In the genomic region with DNA sequence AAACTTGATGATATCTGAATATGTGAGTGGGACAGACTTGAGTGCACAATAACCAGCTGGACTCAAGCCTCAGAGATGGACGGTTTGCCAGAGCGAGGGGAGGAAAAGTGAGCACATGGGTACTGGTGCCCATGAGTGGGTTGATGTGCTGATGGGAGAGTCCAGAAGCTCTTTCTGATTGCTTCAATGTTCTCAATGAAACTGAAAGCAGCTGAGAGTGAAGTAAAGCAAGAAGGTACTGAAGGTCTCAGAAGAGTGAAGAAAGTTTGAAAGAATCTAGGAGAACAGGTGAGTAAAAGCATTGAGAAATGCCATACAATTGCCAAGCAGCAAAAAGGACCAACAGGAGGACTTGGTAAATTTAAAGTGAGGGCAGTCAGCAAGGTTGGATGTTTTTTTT, we compare ENCODE assay signal across 32 cellular contexts. TPM values are rescaled to one million over a fixed set of nuclear protein-coding genes. Genes with fewer than 3 reads are reported as not detected.
"Had no signal": no experiment of that assay in that cellular context is flagged by ENCODE, and none has a peak within 500 bp of the region (broad histone marks: within the 10 kb centered on the region; RNA-seq: fewer than 3 reads in every experiment).

No MANE protein-coding gene starts in this region.

- ATAC-seq: activated CD4-positive, alpha-beta T cell treated with anti-CD3 and anti-CD28 coated beads for 36 hours; activated CD8-positive, alpha-beta T cell treated with anti-CD3 and anti-CD28 coated beads for 36 hours; activated T-cell treated with anti-CD3 and anti-CD28 coated beads, Interleukin-2, amount 50 U/mL, for 4 hours; activated T-helper 17 cell treated with anti-CD3 and anti-CD28 coated beads, Interleukin-2, amount 50 U/mL, for 72 hours; body of pancreas; effector memory CD8-positive, alpha-beta T cell; foreskin keratinocyte; gastrocnemius medialis; heart right ventricle had no signal

- H3K36me3 Mint-ChIP-seq: activated naive CD8-positive, alpha-beta T cell had no signal

- H3K4me3 Mint-ChIP-seq: activated CD4-positive, alpha-beta T cell treated with anti-CD3 and anti-CD28 coated beads for 36 hours; activated CD8-positive, alpha-beta T cell treated with anti-CD3 and anti-CD28 coated beads for 36 hours; activated naive CD8-positive, alpha-beta T cell; activated T-cell treated with anti-CD3 and anti-CD28 coated beads, Interleukin-2, amount 50 U/mL, for 4 hours; activated T-helper 17 cell treated with anti-CD3 and anti-CD28 coated beads, Interleukin-2, amount 50 U/mL, for 72 hours; effector memory CD8-positive, alpha-beta T cell; T-helper 2 cell treated with Interferon-gamma antibody and Interleukin-4, amounts not matched to agents 5 μg/mL and 100 μg/mL, for 36 hours had no signal

- H3K4me1 ChIP-seq: body of pancreas, esophagus muscularis mucosa, foreskin keratinocyte, gastrocnemius medialis, heart right ventricle had no signal

- H3K27ac ChIP-seq: body of pancreas, esophagus muscularis mucosa, foreskin keratinocyte, gastrocnemius medialis, heart right ventricle, hepatocyte, WERI-Rb-1 had no signal

- H3K27me3 Mint-ChIP-seq: effector memory CD8-positive, alpha-beta T cell had no signal

- H3K4me1 Mint-ChIP-seq: activated CD4-positive, alpha-beta T cell treated with anti-CD3 and anti-CD28 coated beads for 36 hours; activated T-helper 17 cell treated with anti-CD3 and anti-CD28 coated beads, Interleukin-2, amount 50 U/mL, for 72 hours had no signal

- H2AFZ ChIP-seq: hepatocyte had no signal

- H3K27me3 ChIP-seq: body of pancreas, esophagus muscularis mucosa, foreskin keratinocyte, gastrocnemius medialis, heart right ventricle, hepatocyte had no signal

- H3K9me3 Mint-ChIP-seq: T-helper 2 cell treated with Interferon-gamma antibody and Interleukin-4, amounts not matched to agents 5 μg/mL and 100 μg/mL, for 36 hours had no signal

- H3K4me2 ChIP-seq: hepatocyte had no signal

- H3K4me3 ChIP-seq: body of pancreas, esophagus muscularis mucosa, gastrocnemius medialis, heart right ventricle, hepatocyte had no signal

- FAIRE-seq: colon had no signal

- H3K27ac Mint-ChIP-seq: activated CD4-positive, alpha-beta T cell treated with anti-CD3 and anti-CD28 coated beads for 36 hours; activated CD8-positive, alpha-beta T cell treated with anti-CD3 and anti-CD28 coated beads for 36 hours; activated naive CD8-positive, alpha-beta T cell; activated T-helper 17 cell treated with anti-CD3 and anti-CD28 coated beads, Interleukin-2, amount 50 U/mL, for 72 hours; effector memory CD8-positive, alpha-beta T cell; T-helper 2 cell treated with Interferon-gamma antibody and Interleukin-4, amounts not matched to agents 5 μg/mL and 100 μg/mL, for 36 hours had no signal

- H3K79me2 ChIP-seq: hepatocyte had no signal

- H3K9me3 ChIP-seq: body of pancreas, esophagus muscularis mucosa, gastrocnemius medialis had no signal

- DNase-seq: activated CD4-positive, alpha-beta T cell treated with anti-CD3 and anti-CD28 coated beads for 36 hours; activated CD4-positive, alpha-beta T cell treated with anti-CD3 and anti-CD28 coated beads, Interleukin-2, amount 50 U/mL, for 1 hour; activated CD4-positive, alpha-beta T cell treated with anti-CD3 and anti-CD28 coated beads, Interleukin-2, amount 50 U/mL, for 48 hours; activated CD4-positive, CD25-positive, alpha-beta regulatory T cell; activated CD4-positive, CD25-positive, alpha-beta regulatory T cell treated with anti-CD3 and anti-CD28 coated beads, Interleukin-2, amount 50 U/mL, for 72 hours; activated CD8-positive, alpha-beta memory T cell treated with anti-CD3 and anti-CD28 coated beads for 24 hours; activated CD8-positive, alpha-beta T cell treated with anti-CD3 and anti-CD28 coated beads for 36 hours; activated effector memory CD4-positive, alpha-beta T cell treated with Interleukin-2 at 50 U/mL for 16 hours; activated gamma-delta T cell treated with Interleukin-2 at 50 U/mL for 16 hours; activated naive CD4-positive, alpha-beta T cell treated with anti-CD3 and anti-CD28 coated beads, Interleukin-2, amount 50 U/mL, for 16 hours; activated naive CD4-positive, alpha-beta T cell treated with Interleukin-2 at 50 U/mL for 16 hours; activated T-cell treated with anti-CD3 and anti-CD28 coated beads, Interleukin-2, amount 50 U/mL, for 4 hours; amniotic stem cell; anterior cingulate cortex; body of pancreas; caudate nucleus; cortex of kidney; dermis blood vessel endothelial cell; effector CD4-positive, alpha-beta T cell; effector memory CD8-positive, alpha-beta T cell; erythroblast; foreskin keratinocyte; gastrocnemius medialis; heart right ventricle; T1000; WERI-Rb-1 had no signal

- H3K36me3 ChIP-seq: esophagus muscularis mucosa, gastrocnemius medialis, heart right ventricle, WERI-Rb-1 had no signal

RNA-seq across cellular contexts. Expression of a gene that starts 28.6 kb away (rescaled TPM):
- total RNA-seq: activated CD4-positive, alpha-beta T cell treated with anti-CD3 and anti-CD28 coated beads for 36 hours; activated CD8-positive, alpha-beta T cell treated with anti-CD3 and anti-CD28 coated beads for 36 hours had no signal
